Comparison of ENCODE assay signal across 10 cellular contexts in the genomic region with DNA sequence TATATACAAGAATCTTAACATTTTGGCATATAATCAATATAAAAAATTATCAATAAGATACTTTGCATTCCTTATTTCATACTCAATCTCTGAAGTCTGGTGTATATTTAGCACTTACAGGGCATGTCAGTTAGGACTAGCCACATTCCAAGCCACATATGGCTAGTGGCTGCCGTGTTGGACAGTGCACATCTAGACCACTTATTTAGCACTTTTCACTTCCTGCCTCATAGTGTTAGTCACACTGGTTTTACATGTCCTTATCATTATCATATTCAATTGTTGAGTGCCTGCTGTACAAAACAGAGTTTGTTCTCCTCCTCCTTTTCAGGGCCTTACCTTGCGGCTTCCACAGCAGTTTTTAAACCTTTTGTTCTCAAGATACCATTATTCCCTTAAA. TPM values are rescaled to one million over a fixed set of nuclear protein-coding genes. Genes with fewer than 3 reads are reported as not detected.
DNase-seq lines count a peak whose midpoint lies in the region; ATAC-seq and TF ChIP-seq lines count a peak whose summit lies in the region.
"Had no signal": no experiment of that assay in that cellular context is flagged by ENCODE, and none has a peak within 500 bp of the region (broad histone marks: within the 10 kb centered on the region; RNA-seq: fewer than 3 reads in every experiment).

No MANE protein-coding gene starts in this region.

- H3K9me3 ChIP-seq in transverse colon = no peaks in the 10 kb centered on the region
- H3K9me3 ChIP-seq: SJSA1 had no signal

- H3K27ac Mint-ChIP-seq in Calu3 (ENCODE audit: unreplicated experiment) = no peak overlapping the region
- H3K27ac Mint-ChIP-seq in activated CD4-positive, alpha-beta memory T cell treated with anti-CD3 and anti-CD28 coated beads, Interleukin-2, amount 10 ng/mL, durations not matched to agents 7 days and 5 days = peak overlapping the region; percentile 70
- peak overlapping the region; percentile 90 to 97 (median 95) for H3K27ac Mint-ChIP-seq in immature natural killer cell

- DNase-seq in Calu3 = peak; percentile 17
- DNase-seq in HFF-Myc (ENCODE audit: extremely low read depth, low read depth) = peak; percentile 53
- DNase-seq in activated CD4-positive, alpha-beta memory T cell treated with anti-CD3 and anti-CD28 coated beads, Interleukin-2, amount 10 ng/mL, durations not matched to agents 7 days and 5 days = peak; percentile 48
- DNase-seq in immature natural killer cell = peak; percentile 79 to 82 (median 81)
- DNase-seq in transverse colon = no peak
- DNase-seq in AG08396 (ENCODE audit: low spot score) = no peak
- no peak for DNase-seq in midbrain (lab: John Stamatoyannopoulos, UW)
- DNase-seq: activated gamma-delta T cell had no signal

- ATAC-seq in HG02884 (IDR thresholded peaks at IDR 0.05; ENCODE audit: unreplicated experiment) = no peak

- CTCF ChIA-PET in Calu3 (lab: Charles Lee) = no interaction called here
- CTCF ChIA-PET in activated CD4-positive, alpha-beta memory T cell treated with anti-CD3 and anti-CD28 coated beads, Interleukin-2, amount 10 ng/mL, durations not matched to agents 7 days and 5 days (lab: Charles Lee) = interaction anchor here (1.1 to 16.9 kb wide), 2 partner anchors 12 to 101 kb away, joined by 3 to 512 read pairs; no protein-coding TSS in a partner anchor

- POLR2A ChIA-PET in activated CD4-positive, alpha-beta memory T cell treated with anti-CD3 and anti-CD28 coated beads, Interleukin-2, amount 10 ng/mL, durations not matched to agents 7 days and 5 days (lab: Charles Lee) = interaction anchor here (0.7 to 5.6 kb wide), 4 partner anchors 90 to 524 kb away, joined by 3 to 165 read pairs (median 46); partner anchors contain the start of gene NABP1

- H3K27me3 ChIP-seq in transverse colon = no peaks in the 10 kb centered on the region

- no peaks in the 10 kb centered on the region for H3K36me3 ChIP-seq in transverse colon
- H3K36me3 ChIP-seq: SJSA1 had no signal

- in situ Hi-C loops in transverse colon (cut with MboI; ENCODE audit: low pct_ligation_motif_present in 1 of 4, low pct_unique_long_range_greater_than_20kb in 1 of 4, low sequenced_read_pairs in 3 of 4) = loop anchor here in 3 of 4 donors (10.0 to 25.0 kb wide), 4 partner anchors 98 to 534 kb away; partner anchors contain the start of gene NABP1 (in 1 of the 3)

- H3K4me3 Mint-ChIP-seq in Calu3 (ENCODE audit: low read depth, unreplicated experiment) = no peak overlapping the region
- H3K4me3 Mint-ChIP-seq in activated CD4-positive, alpha-beta memory T cell treated with anti-CD3 and anti-CD28 coated beads, Interleukin-2, amount 10 ng/mL, durations not matched to agents 7 days and 5 days = no peak overlapping the region
- peak overlapping the region; percentile 48 to 89 (median 76) for H3K4me3 Mint-ChIP-seq in immature natural killer cell

- H3K9me3 Mint-ChIP-seq in Calu3 (ENCODE audit: low read depth, unreplicated experiment) = no peaks in the 10 kb centered on the region
- no peaks in the 10 kb centered on the region for H3K9me3 Mint-ChIP-seq in activated CD4-positive, alpha-beta memory T cell treated with anti-CD3 and anti-CD28 coated beads, Interleukin-2, amount 10 ng/mL, durations not matched to agents 7 days and 5 days
- no peaks in the 10 kb centered on the region for H3K9me3 Mint-ChIP-seq in immature natural killer cell

- H3K4me1 Mint-ChIP-seq in Calu3 (ENCODE audit: low read depth, unreplicated experiment) = peaks cover 32% of the 10 kb centered on the region
- H3K4me1 Mint-ChIP-seq in activated CD4-positive, alpha-beta memory T cell treated with anti-CD3 and anti-CD28 coated beads, Interleukin-2, amount 10 ng/mL, durations not matched to agents 7 days and 5 days = peaks cover 58% of the 10 kb centered on the region
- peaks cover 60 to 72% of the 10 kb centered on the region in 2 donors for H3K4me1 Mint-ChIP-seq in immature natural killer cell

- TF ChIP-seq POLR2A in transverse colon (IDR thresholded peaks at IDR 0.05) = no peak

- H3K27ac ChIP-seq in transverse colon = no peak overlapping the region
- H3K27ac ChIP-seq: SJSA1 had no signal

- H3K36me3 Mint-ChIP-seq in Calu3 (ENCODE audit: insufficient read depth, unreplicated experiment) = peaks cover 12% of the 10 kb centered on the region
- peaks cover 16% of the 10 kb centered on the region for H3K36me3 Mint-ChIP-seq in activated CD4-positive, alpha-beta memory T cell treated with anti-CD3 and anti-CD28 coated beads, Interleukin-2, amount 10 ng/mL, durations not matched to agents 7 days and 5 days (ENCODE audit: low read depth)
- peaks cover 6 to 10% (median 7%) of the 10 kb centered on the region in 3 donors for H3K36me3 Mint-ChIP-seq in immature natural killer cell

- TF ChIP-seq CTCF in Calu3 (IDR thresholded peaks at IDR 0.05; ENCODE audit: unreplicated experiment) (no peak), HFF-Myc (IDR thresholded peaks at IDR 0.05; ENCODE audit: low read depth, low read length, missing control alignments) (no peak), transverse colon (IDR thresholded peaks at IDR 0.05) (no peak)

- no peak for TF ChIP-seq EP300 in transverse colon (IDR thresholded peaks at IDR 0.05; ENCODE audit: low read depth)

- H3K4me3 ChIP-seq in HFF-Myc (replicated peaks; ENCODE audit: low read depth, low read length) = no peak overlapping the region
- no peak overlapping the region for H3K4me3 ChIP-seq in transverse colon
- H3K4me3 ChIP-seq: SJSA1 had no signal

- intact Hi-C loops in Calu3 (cut with micrococcal nuclease; ENCODE audit: unreplicated experiment) (loop anchor here (5.0 kb wide), 1 partner anchor 366 kb away; no protein-coding TSS in a partner anchor), transverse colon (cut with DNase I; ENCODE audit: low total_unique reads) (no loop called here)

- 75 to 76% methylated on average over 2 of the region's 2 CpGs for WGBS in transverse colon (ENCODE audit: low coverage in 1 of 2), 2 donors

- H3K27me3 Mint-ChIP-seq in Calu3 (ENCODE audit: unreplicated experiment) (no peaks in the 10 kb centered on the region), immature natural killer cell (ENCODE audit: low read depth in 3 of 3) (peaks cover 12 to 21% (median 20%) of the 10 kb centered on the region in 3 donors)
- no peaks in the 10 kb centered on the region for H3K27me3 Mint-ChIP-seq in activated CD4-positive, alpha-beta memory T cell treated with anti-CD3 and anti-CD28 coated beads, Interleukin-2, amount 10 ng/mL, durations not matched to agents 7 days and 5 days

- H3K4me1 ChIP-seq in transverse colon = peaks cover 0 to 15% (median 3%) of the 10 kb centered on the region in 4 donors
- H3K4me1 ChIP-seq: SJSA1 had no signal

- BruUV-seq in Calu3 (replicated peaks; lab: Mats Ljungman, UMichigan) = no TSS peak

RNA-seq across cellular contexts. Expression of gene STAT4, which starts 2.0 kb away (rescaled TPM):
- total RNA-seq in Calu3 (2022) (0.85 and 1.3 TPM in 2 replicates), transverse colon (1 to 10 TPM in 2 of 4 donors, not detected in 2; 3.1 to 9.1 TPM)
- 100 to 1,000 TPM; 122 to 124 TPM for total RNA-seq in activated CD4-positive, alpha-beta memory T cell treated with anti-CD3 and anti-CD28 coated beads, Interleukin-2, amount 10 ng/mL, durations not matched to agents 7 days and 5 days
- 100 to 1,000 TPM in 1 of 3 donors, 10 to 100 TPM in 2; 80.6 to 143 (median 91.7) TPM for polyA plus RNA-seq in immature natural killer cell

Comparison
In these comparisons a context has a peak if more than half of its experiments do, and no peak if none do; other contexts are left out.
1. DNase-seq: peak in Calu3 (single experiment), HFF-Myc (single experiment), activated CD4-positive, alpha-beta memory T cell treated with anti-CD3 and anti-CD28 coated beads, Interleukin-2, amount 10 ng/mL, durations not matched to agents 7 days and 5 days (single experiment) and immature natural killer cell (3 of 3); none in transverse colon (single experiment), AG08396 (single experiment) and midbrain (single experiment).
2. H3K4me3 Mint-ChIP-seq: peak in immature natural killer cell (5 of 5); none in Calu3 (single experiment) and activated CD4-positive, alpha-beta memory T cell treated with anti-CD3 and anti-CD28 coated beads, Interleukin-2, amount 10 ng/mL, durations not matched to agents 7 days and 5 days (single experiment).
3. RNA of gene STAT4, which starts 2.0 kb away (total RNA-seq): 122 to 124 TPM in activated CD4-positive, alpha-beta memory T cell treated with anti-CD3 and anti-CD28 coated beads, Interleukin-2, amount 10 ng/mL, durations not matched to agents 7 days and 5 days; 3.1 to 9.1 TPM in transverse colon and 0.85 to 1.3 TPM in Calu3; every median in the first group is over 10 times any median in the second.